ENCODE assay signal across 14 cellular contexts in the genomic region with DNA sequence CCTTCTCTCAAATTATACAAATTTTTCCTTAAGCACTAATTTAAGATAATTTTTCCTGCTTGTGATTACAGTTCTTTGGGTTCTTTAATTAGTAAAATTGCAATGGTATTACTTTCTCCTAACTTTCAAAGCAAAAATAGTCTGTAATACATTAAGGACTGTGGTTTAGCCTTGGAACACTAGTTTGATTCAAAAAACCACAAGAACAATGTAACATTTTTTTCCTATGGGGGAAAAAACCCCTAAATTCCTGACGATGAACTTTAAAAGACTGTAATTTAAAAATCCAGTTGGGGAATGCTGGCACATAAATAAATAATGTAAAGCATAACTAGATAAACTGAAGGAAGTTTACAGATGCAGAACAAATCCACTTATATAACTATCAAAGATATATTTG.
DNase-seq lines count a peak whose midpoint lies in the region; ATAC-seq and TF ChIP-seq lines count a peak whose summit lies in the region.
"Had no signal": no experiment of that assay in that cellular context is flagged by ENCODE, and none has a peak within 500 bp of the region (broad histone marks: within the 10 kb centered on the region; RNA-seq: fewer than 3 reads in every experiment).

No MANE protein-coding gene starts in this region.

- in situ Hi-C loops in ACHN (cut with HindIII; ENCODE audit: low pct_ligation_motif_present, low pct_unique_long_range_greater_than_20kb, low sequenced_read_pairs) (no loop called here), astrocyte of the cerebellum (cut with HindIII; ENCODE audit: low sequenced_read_pairs) (loop anchor here (5.0 kb wide), 1 partner anchor 42 kb away; no protein-coding TSS in a partner anchor)

- ATAC-seq in HG03439 (IDR thresholded peaks at IDR 0.05; ENCODE audit: unreplicated experiment), result no peak
- no peak for ATAC-seq in GM21360 (IDR thresholded peaks at IDR 0.05; ENCODE audit: unreplicated experiment)
- no peak for ATAC-seq in activated CD4-positive, CD25-positive, alpha-beta regulatory T cell treated with anti-CD3 and anti-CD28 coated beads, Interleukin-2, amount 50 U/mL, for 24 hours
- ATAC-seq: body of pancreas; stimulated activated naive CD8-positive, alpha-beta T cell treated with anti-CD3 and anti-CD28 coated beads, Interleukin-15, Interleukin-2, amounts not matched to agents 100 U/mL and 50 U/mL, for 24 hours had no signal

- DNase-seq in ACHN (peak; percentile 2), HT1080 (ENCODE audit: low read depth) (peak; percentile 8), astrocyte of the cerebellum (ENCODE audit: low read depth) (peak; percentile 49), kidney tubule cell (ENCODE audit: low spot score) (peak; percentile 13), SW480 (ENCODE audit: low spot score) (no peak)
- DNase-seq: activated CD4-positive, alpha-beta T cell treated with anti-CD3 and anti-CD28 coated beads, Interleukin-2, amount 50 U/mL, for 48 hours; body of pancreas; NCI-H1417; NCI-H446 treated with DMSO at 0.1 percent for 48 hours; stimulated activated naive CD8-positive, alpha-beta T cell treated with anti-CD3 and anti-CD28 coated beads, Interleukin-15, Interleukin-2, amounts not matched to agents 100 U/mL and 50 U/mL, for 24 hours had no signal

- H3K4me3 ChIP-seq in astrocyte of the cerebellum (ENCODE audit: low read depth, low read length), result no peak overlapping the region
- H3K4me3 ChIP-seq: body of pancreas, esophagus muscularis mucosa had no signal

- no peak for TF ChIP-seq CTCF in astrocyte of the cerebellum (IDR thresholded peaks at IDR 0.05; ENCODE audit: low read depth, low read length, missing control alignments)
